In the genomic region with DNA sequence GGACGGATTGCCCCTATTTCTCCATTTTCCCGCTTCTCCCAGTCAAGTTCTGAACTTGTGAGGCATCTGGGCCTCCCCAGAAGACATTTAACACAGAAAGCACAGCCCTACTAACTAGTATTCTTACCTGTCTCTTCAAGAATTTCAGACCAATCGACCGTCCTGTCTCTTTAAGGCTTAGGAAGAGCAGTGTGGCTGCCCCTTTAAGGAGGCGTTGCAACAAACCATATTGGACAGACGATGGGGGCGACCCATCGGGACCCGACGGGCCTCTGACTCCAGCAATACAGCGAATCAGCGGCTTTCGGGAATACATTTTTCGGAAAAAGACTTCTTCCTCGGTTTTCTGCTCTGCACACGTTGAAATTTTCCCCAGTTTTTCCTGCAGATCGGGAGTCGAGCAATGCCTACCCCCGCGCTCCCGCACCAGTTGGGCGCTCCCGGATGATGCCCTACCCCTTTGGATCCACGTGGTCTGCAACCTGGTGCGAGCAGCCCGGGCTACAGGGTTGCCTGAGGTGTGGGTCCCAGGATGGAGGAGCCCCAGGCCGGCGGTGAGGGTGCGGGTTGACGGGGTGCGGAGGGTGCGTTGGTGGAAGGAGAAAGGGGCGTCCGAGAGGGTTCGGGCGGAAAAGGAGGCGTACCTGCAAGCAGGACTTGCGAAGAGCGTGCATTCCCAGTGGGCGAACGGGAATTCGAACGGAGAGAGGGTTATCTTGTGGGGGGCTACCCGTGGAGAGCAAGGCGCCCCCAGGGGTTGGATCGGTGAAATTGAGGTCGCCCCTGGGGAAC, we compare ENCODE assay signal across 1 cellular context.
A peak's percentile ranks its signal among the peaks of the same experiment; 100 is the strongest.
TF ChIP-seq lines count a peak whose summit lies in the region.

A gene with protein sequence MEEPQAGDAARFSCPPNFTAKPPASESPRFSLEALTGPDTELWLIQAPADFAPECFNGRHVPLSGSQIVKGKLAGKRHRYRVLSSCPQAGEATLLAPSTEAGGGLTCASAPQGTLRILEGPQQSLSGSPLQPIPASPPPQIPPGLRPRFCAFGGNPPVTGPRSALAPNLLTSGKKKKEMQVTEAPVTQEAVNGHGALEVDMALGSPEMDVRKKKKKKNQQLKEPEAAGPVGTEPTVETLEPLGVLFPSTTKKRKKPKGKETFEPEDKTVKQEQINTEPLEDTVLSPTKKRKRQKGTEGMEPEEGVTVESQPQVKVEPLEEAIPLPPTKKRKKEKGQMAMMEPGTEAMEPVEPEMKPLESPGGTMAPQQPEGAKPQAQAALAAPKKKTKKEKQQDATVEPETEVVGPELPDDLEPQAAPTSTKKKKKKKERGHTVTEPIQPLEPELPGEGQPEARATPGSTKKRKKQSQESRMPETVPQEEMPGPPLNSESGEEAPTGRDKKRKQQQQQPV (plus strand): TSS at position 480 of the 792 bp plus-strand sequence. CDS start 53 bp downstream, at position 533.

TF ChIP-seq in HepG2, 621 proteins besides CTCF, POLR2A, EP300 and RAD21 (continued from another document and continues in another):
- TF ChIP-seq ZHX2 (IDR thresholded peaks at IDR 0.05; ENCODE audit: low read depth), result no peak
- TF ChIP-seq ZHX2 (CRISPR knock-in tag; IDR thresholded peaks at IDR 0.05; ENCODE audit: borderline replicate concordance), result no peak
- peak; percentile 54; the same call in 1 of the 2 replicates for TF ChIP-seq ZNF775 (CRISPR knock-in tag; IDR thresholded peaks at IDR 0.05; ENCODE audit: borderline replicate concordance)
- TF ChIP-seq, protein P1, sequence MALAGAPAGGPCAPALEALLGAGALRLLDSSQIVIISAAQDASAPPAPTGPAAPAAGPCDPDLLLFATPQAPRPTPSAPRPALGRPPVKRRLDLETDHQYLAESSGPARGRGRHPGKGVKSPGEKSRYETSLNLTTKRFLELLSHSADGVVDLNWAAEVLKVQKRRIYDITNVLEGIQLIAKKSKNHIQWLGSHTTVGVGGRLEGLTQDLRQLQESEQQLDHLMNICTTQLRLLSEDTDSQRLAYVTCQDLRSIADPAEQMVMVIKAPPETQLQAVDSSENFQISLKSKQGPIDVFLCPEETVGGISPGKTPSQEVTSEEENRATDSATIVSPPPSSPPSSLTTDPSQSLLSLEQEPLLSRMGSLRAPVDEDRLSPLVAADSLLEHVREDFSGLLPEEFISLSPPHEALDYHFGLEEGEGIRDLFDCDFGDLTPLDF (CRISPR knock-in tag; IDR thresholded peaks at IDR 0.05), result peak; percentile 35; the same call in 1 of the 2 replicates
- TF ChIP-seq TAF1 (CRISPR knock-in tag; IDR thresholded peaks at IDR 0.05), result peak; percentile 77
- TF ChIP-seq ZNF329 (CRISPR knock-in tag; IDR thresholded peaks at IDR 0.05; ENCODE audit: low read depth), result no peak; the same call in 1 of the 2 replicates
- no peak for TF ChIP-seq HOMEZ (CRISPR knock-in tag; IDR thresholded peaks at IDR 0.05; ENCODE audit: low read depth)
- peak; percentile 44; the same call in 1 of the 2 replicates for TF ChIP-seq ZNF879 (CRISPR knock-in tag; IDR thresholded peaks at IDR 0.05)
- no peak for TF ChIP-seq ZNF205 (CRISPR knock-in tag; IDR thresholded peaks at IDR 0.05)
- no peak for TF ChIP-seq ATF2 (CRISPR knock-in tag; IDR thresholded peaks at IDR 0.05)
- peak; percentile 44; the same call in 1 of the 2 replicates for TF ChIP-seq ZNF619 (CRISPR knock-in tag; IDR thresholded peaks at IDR 0.05)
- no peak for TF ChIP-seq FOXO4 (CRISPR knock-in tag; conservative IDR thresholded peaks at IDR 0.05)
- no peak for TF ChIP-seq ZBTB8A (CRISPR knock-in tag; IDR thresholded peaks at IDR 0.05; ENCODE audit: borderline replicate concordance, low read depth)
- TF ChIP-seq, protein P2, sequence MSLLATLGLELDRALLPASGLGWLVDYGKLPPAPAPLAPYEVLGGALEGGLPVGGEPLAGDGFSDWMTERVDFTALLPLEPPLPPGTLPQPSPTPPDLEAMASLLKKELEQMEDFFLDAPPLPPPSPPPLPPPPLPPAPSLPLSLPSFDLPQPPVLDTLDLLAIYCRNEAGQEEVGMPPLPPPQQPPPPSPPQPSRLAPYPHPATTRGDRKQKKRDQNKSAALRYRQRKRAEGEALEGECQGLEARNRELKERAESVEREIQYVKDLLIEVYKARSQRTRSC (CRISPR knock-in tag; IDR thresholded peaks at IDR 0.05; ENCODE audit: low read depth), result no peak
- TF ChIP-seq RNF2 (conservative IDR thresholded peaks at IDR 0.05; ENCODE audit: low read depth), result peak; percentile 70; the same call in 1 of the 2 replicates
- TF ChIP-seq JDP2 (CRISPR knock-in tag; IDR thresholded peaks at IDR 0.05; ENCODE audit: borderline replicate concordance), result no peak
- TF ChIP-seq ZBTB49 (CRISPR knock-in tag; IDR thresholded peaks at IDR 0.05; ENCODE audit: borderline replicate concordance), result no peak
- TF ChIP-seq BORCS8-MEF2B (CRISPR knock-in tag; IDR thresholded peaks at IDR 0.05), result peak; percentile 46
- TF ChIP-seq, protein P3, sequence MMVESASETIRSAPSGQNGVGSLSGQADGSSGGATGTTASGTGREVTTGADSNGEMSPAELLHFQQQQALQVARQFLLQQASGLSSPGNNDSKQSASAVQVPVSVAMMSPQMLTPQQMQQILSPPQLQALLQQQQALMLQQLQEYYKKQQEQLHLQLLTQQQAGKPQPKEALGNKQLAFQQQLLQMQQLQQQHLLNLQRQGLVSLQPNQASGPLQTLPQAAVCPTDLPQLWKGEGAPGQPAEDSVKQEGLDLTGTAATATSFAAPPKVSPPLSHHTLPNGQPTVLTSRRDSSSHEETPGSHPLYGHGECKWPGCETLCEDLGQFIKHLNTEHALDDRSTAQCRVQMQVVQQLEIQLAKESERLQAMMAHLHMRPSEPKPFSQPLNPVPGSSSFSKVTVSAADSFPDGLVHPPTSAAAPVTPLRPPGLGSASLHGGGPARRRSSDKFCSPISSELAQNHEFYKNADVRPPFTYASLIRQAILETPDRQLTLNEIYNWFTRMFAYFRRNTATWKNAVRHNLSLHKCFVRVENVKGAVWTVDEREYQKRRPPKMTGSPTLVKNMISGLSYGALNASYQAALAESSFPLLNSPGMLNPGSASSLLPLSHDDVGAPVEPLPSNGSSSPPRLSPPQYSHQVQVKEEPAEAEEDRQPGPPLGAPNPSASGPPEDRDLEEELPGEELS (CRISPR knock-in tag; IDR thresholded peaks at IDR 0.05), result no peak
- TF ChIP-seq SSRP1 (CRISPR knock-in tag; IDR thresholded peaks at IDR 0.05), result no peak
- no peak for TF ChIP-seq ZNF672 (CRISPR knock-in tag; IDR thresholded peaks at IDR 0.05)
- TF ChIP-seq ZNF296 (CRISPR knock-in tag; conservative IDR thresholded peaks at IDR 0.05), result no peak
- TF ChIP-seq SYNCRIP (IDR thresholded peaks at IDR 0.05; ENCODE audit: insufficient read depth, low read depth, low read length), result no peak
- no peak for TF ChIP-seq XBP1 (CRISPR knock-in tag; IDR thresholded peaks at IDR 0.05)
- TF ChIP-seq HMGXB4 (CRISPR knock-in tag; IDR thresholded peaks at IDR 0.05; ENCODE audit: borderline replicate concordance in 1 of 2, low read depth in 1 of 2), result peak in 1 of 2 experiments; percentile 75; a peak in 3 of 4 replicates
- peak; percentile 52; the same call in 1 of the 2 replicates for TF ChIP-seq NFKB2 (CRISPR knock-in tag; IDR thresholded peaks at IDR 0.05; ENCODE audit: borderline replicate concordance)
- no peak for TF ChIP-seq PRMT3 (CRISPR knock-in tag; IDR thresholded peaks at IDR 0.05; ENCODE audit: borderline replicate concordance, low read depth)
- TF ChIP-seq SRSF1 (optimal IDR thresholded peaks at IDR 0.05; ENCODE audit: low read depth, low read length), result no peak
- TF ChIP-seq KDM4B (CRISPR knock-in tag; IDR thresholded peaks at IDR 0.05), result no peak
- TF ChIP-seq MYNN (CRISPR knock-in tag; IDR thresholded peaks at IDR 0.05; ENCODE audit: low read depth), result no peak
- TF ChIP-seq YEATS4 (CRISPR knock-in tag; IDR thresholded peaks at IDR 0.05; ENCODE audit: borderline replicate concordance), result peak; percentile 66
